ENCODE assay signal across 10 cellular contexts in the genomic region with DNA sequence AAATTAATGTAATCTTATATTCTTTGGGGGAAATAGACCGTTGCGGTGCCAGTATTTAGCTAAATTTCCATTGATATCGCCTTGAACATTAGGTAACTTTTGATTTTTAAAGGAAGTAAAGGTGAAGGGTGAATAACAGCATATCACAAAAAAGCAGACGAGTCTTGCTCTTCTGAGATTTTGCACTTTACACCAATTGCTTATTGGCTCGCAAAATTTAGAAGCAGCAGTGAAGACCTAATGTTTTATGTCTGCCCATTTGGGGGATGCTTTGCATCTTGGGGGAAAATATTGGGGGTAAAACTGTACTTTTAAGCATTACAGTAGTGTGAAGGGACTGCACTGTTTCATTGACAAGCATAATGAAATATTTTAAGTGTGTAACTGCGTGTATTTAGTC. TPM values are rescaled to one million over a fixed set of nuclear protein-coding genes. Genes with fewer than 3 reads are reported as not detected.
DNase-seq lines count a peak whose midpoint lies in the region; ATAC-seq and TF ChIP-seq lines count a peak whose summit lies in the region.
"Had no signal": no experiment of that assay in that cellular context is flagged by ENCODE, and none has a peak within 500 bp of the region (broad histone marks: within the 10 kb centered on the region; RNA-seq: fewer than 3 reads in every experiment).

No MANE protein-coding gene starts in this region.

- H3K9me3 Mint-ChIP-seq in natural killer cell: no peaks in the 10 kb centered on the region

- H3K27me3 ChIP-seq in Panc1 (ENCODE audit: control insufficient read depth, insufficient read depth, low read length): no peaks in the 10 kb centered on the region
- no peaks in the 10 kb centered on the region for H3K27me3 ChIP-seq in iPS-18a (ENCODE audit: control insufficient read depth, insufficient read depth, low read length)
- H3K27me3 ChIP-seq in smooth muscle cell (ENCODE audit: low read depth): no peaks in the 10 kb centered on the region

- peak overlapping the region; percentile 99 for H2AFZ ChIP-seq in smooth muscle cell (ENCODE audit: low read depth)

- H3K4me2 ChIP-seq in smooth muscle cell: peak overlapping the region; percentile 89

- H3K4me1 Mint-ChIP-seq in natural killer cell: peaks cover 0 to 5% of the 10 kb centered on the region in 2 donors

- CTCF ChIA-PET in Panc1 (lab: Charles Lee): no interaction called here

- H3K9ac ChIP-seq in iPS-18a (ENCODE audit: low read length): peak overlapping the region; percentile 35
- H3K9ac ChIP-seq in smooth muscle cell (ENCODE audit: low read depth): no peak overlapping the region

- 50% methylated on average over 6 of the region's 6 CpGs for WGBS in smooth muscle cell (ENCODE audit: low lambda C conversion rate)

- H3K36me3 Mint-ChIP-seq in natural killer cell: no peaks in the 10 kb centered on the region

- H3K27ac ChIP-seq in Panc1 (ENCODE audit: low read length) (peak overlapping the region; percentile 78), iPS-18a (ENCODE audit: low read length) (no peak overlapping the region), smooth muscle cell (ENCODE audit: low read depth) (no peak overlapping the region)

- TF ChIP-seq CTCF in Panc1 (IDR thresholded peaks at IDR 0.05) (no peak), smooth muscle cell (IDR thresholded peaks at IDR 0.05; ENCODE audit: borderline replicate concordance, insufficient read depth, poor library complexity, severe bottlenecking) (no peak), natural killer cell (IDR thresholded peaks at IDR 0.05) (no peak)

- in situ Hi-C loops in Panc1 (cut with HindIII; ENCODE audit: low pct_unique_long_range_greater_than_20kb, low sequenced_read_pairs): no loop called here

- H3K36me3 ChIP-seq in Panc1 (ENCODE audit: control insufficient read depth, insufficient read depth, low read length) (no peaks in the 10 kb centered on the region), iPS-18a (ENCODE audit: control insufficient read depth, low read depth, low read length) (no peaks in the 10 kb centered on the region), smooth muscle cell (ENCODE audit: low read depth) (no peaks in the 10 kb centered on the region)

- H3K27me3 Mint-ChIP-seq in natural killer cell (ENCODE audit: low read depth in 2 of 2): no peaks in the 10 kb centered on the region

- BruUV-seq in Panc1 (replicated peaks; lab: Mats Ljungman, UMichigan): no TSS peak

- H3K27ac Mint-ChIP-seq in natural killer cell: no peak overlapping the region

- POLR2A ChIA-PET in Panc1 (lab: Charles Lee): no interaction called here

- H3K4me3 ChIP-seq in GM08714 (ENCODE audit: low read length) (peak overlapping the region; percentile 81; the same call in 1 of the 2 replicates), Panc1 (ENCODE audit: low read depth in 2 of 2, low read length in 2 of 2) (peak overlapping the region; percentile 59 to 75), iPS-18a (ENCODE audit: low read length) (peak overlapping the region; percentile 87), smooth muscle cell (peak overlapping the region; percentile 72)

- H4K20me1 ChIP-seq in smooth muscle cell (ENCODE audit: low read depth): no peaks in the 10 kb centered on the region

- ATAC-seq in Panc1 (no peak), natural killer cell (no peak)

- H3K4me3 Mint-ChIP-seq in natural killer cell: no peak overlapping the region

- peaks cover 26% of the 10 kb centered on the region for H3K4me1 ChIP-seq in Panc1 (ENCODE audit: control insufficient read depth, insufficient read depth, low read length)
- H3K4me1 ChIP-seq in iPS-18a (ENCODE audit: control insufficient read depth, low read depth, low read length): peaks cover 36% of the 10 kb centered on the region
- H3K4me1 ChIP-seq in smooth muscle cell (ENCODE audit: low read depth): peaks cover 42% of the 10 kb centered on the region

- DNase-seq in Panc1 (ENCODE audit: low read depth, low spot score) (no peak), smooth muscle cell (lab: John Stamatoyannopoulos, UW; ENCODE audit: unreplicated experiment) (no peak), natural killer cell (no peak), occipital lobe (lab: John Stamatoyannopoulos, UW) (no peak), DMS114 treated with DMSO at 0.1 percent for 48 hours (lab: John Stamatoyannopoulos, UW; ENCODE audit: unreplicated experiment) (no peak), C1 segment of cervical spinal cord (lab: John Stamatoyannopoulos, UW) (no peak)
- DNase-seq: NCI-H1436, SIG-M5 had no signal

- no peaks in the 10 kb centered on the region for H3K79me2 ChIP-seq in smooth muscle cell (ENCODE audit: low read depth)

- intact Hi-C loops in Panc1 (cut with micrococcal nuclease; ENCODE audit: unreplicated experiment) (no loop called here), natural killer cell (cut with micrococcal nuclease) (no loop called here)

- H3F3A ChIP-seq in smooth muscle cell (ENCODE audit: low read depth): peaks cover 7% of the 10 kb centered on the region

- no peaks in the 10 kb centered on the region for H3K9me3 ChIP-seq in Panc1 (ENCODE audit: control insufficient read depth, insufficient read depth, low read depth, low read length)
- H3K9me3 ChIP-seq in iPS-18a (ENCODE audit: control insufficient read depth, low read depth, low read length): no peaks in the 10 kb centered on the region
- no peaks in the 10 kb centered on the region for H3K9me3 ChIP-seq in smooth muscle cell (replicated peaks; ENCODE audit: low read depth)

RNA-seq across cellular contexts. Expression of a gene that starts 0.9 kb away (rescaled TPM):
- total RNA-seq in Panc1 (2021; ENCODE audit: unreplicated experiment): 11.8 TPM
- 19.5 TPM for polyA plus RNA-seq in Panc1 (2012; ENCODE audit: insufficient read length)
- 8.1 and 8.2 TPM in 2 replicates for total RNA-seq in smooth muscle cell
- polyA plus RNA-seq in smooth muscle cell: 3.8 and 5.0 TPM in 2 replicates
- total RNA-seq in natural killer cell: 10 to 100 TPM; 11.8 to 16.9 (median 14.0) TPM
- 39.9 TPM for total RNA-seq in occipital lobe
